Comparison of ENCODE assay signal across 1 cellular context in genomic region chr7:36165059-36165458, GRCh38.
TF ChIP-seq lines count a peak whose summit lies in the region.

No MANE protein-coding gene starts in this region.

TF ChIP-seq in HepG2, 621 proteins besides CTCF, POLR2A, EP300 and RAD21 (continued from another document and continues in another):
- TF ChIP-seq E2F1 (CRISPR knock-in tag; IDR thresholded peaks at IDR 0.05) (no peak), FOXA1 (IDR thresholded peaks at IDR 0.05) (no peak), FOXA1 (CRISPR knock-in tag; IDR thresholded peaks at IDR 0.05) (peak; percentile 70), ZBTB3 (CRISPR knock-in tag; IDR thresholded peaks at IDR 0.05; ENCODE audit: borderline replicate concordance, low read depth) (no peak), MAFG (CRISPR knock-in tag; IDR thresholded peaks at IDR 0.05) (no peak), DPF2 (CRISPR knock-in tag; IDR thresholded peaks at IDR 0.05; ENCODE audit: borderline replicate concordance, low read depth) (peak; percentile 54; the same call in 1 of the 2 replicates), GABPA (IDR thresholded peaks at IDR 0.05; ENCODE audit: low read depth, low read length) (no peak), GABPA (CRISPR knock-in tag; IDR thresholded peaks at IDR 0.05; ENCODE audit: low read depth) (no peak), NFKB2 (CRISPR knock-in tag; IDR thresholded peaks at IDR 0.05; ENCODE audit: borderline replicate concordance) (no peak), ATF6 (CRISPR knock-in tag; conservative IDR thresholded peaks at IDR 0.05) (no peak), SAP130 (CRISPR knock-in tag; IDR thresholded peaks at IDR 0.05; ENCODE audit: low read depth) (peak; percentile 69), ZGPAT (CRISPR knock-in tag; IDR thresholded peaks at IDR 0.05) (peak; percentile 75; the same call in 1 of the 2 replicates), ZBTB8A (CRISPR knock-in tag; IDR thresholded peaks at IDR 0.05; ENCODE audit: borderline replicate concordance, low read depth) (no peak), ZNF713 (CRISPR knock-in tag; IDR thresholded peaks at IDR 0.05) (no peak), ZNF781 (CRISPR knock-in tag; IDR thresholded peaks at IDR 0.05; ENCODE audit: borderline replicate concordance, not compliant biosample characterization) (no peak), HDAC2 (CRISPR knock-in tag; IDR thresholded peaks at IDR 0.05) (peak; percentile 74; the same call in 1 of the 2 replicates), ZNF44 (CRISPR knock-in tag; IDR thresholded peaks at IDR 0.05) (no peak), ZNF629 (CRISPR knock-in tag; conservative IDR thresholded peaks at IDR 0.05) (0 out of 2 replicates have a peak, but pooled peaks have one; percentile 41), AHDC1 (CRISPR knock-in tag; IDR thresholded peaks at IDR 0.05; ENCODE audit: borderline replicate concordance) (peak; percentile 75; the same call in 1 of the 2 replicates), BRCA1 (CRISPR knock-in tag; IDR thresholded peaks at IDR 0.05) (no peak), FOXJ3 (CRISPR knock-in tag; IDR thresholded peaks at IDR 0.05; ENCODE audit: borderline replicate concordance) (peak; percentile 80; the same call in 1 of the 2 replicates), ELF3 (CRISPR knock-in tag; IDR thresholded peaks at IDR 0.05) (peak; percentile 37; the same call in 1 of the 2 replicates), CEBPZ (IDR thresholded peaks at IDR 0.05; ENCODE audit: low read length) (no peak), ZNF703 (CRISPR knock-in tag; IDR thresholded peaks at IDR 0.05; ENCODE audit: borderline replicate concordance) (no peak), SRY (CRISPR knock-in tag; IDR thresholded peaks at IDR 0.05) (no peak), TRIM24 (CRISPR knock-in tag; IDR thresholded peaks at IDR 0.05) (0 out of 2 replicates have a peak, but pooled peaks have one; percentile 60), AKAP8 (CRISPR knock-in tag; IDR thresholded peaks at IDR 0.05) (no peak), BCL6 (CRISPR knock-in tag; IDR thresholded peaks at IDR 0.05) (peak; percentile 83), SOX5 (CRISPR knock-in tag; IDR thresholded peaks at IDR 0.05; ENCODE audit: borderline replicate concordance) (peak; percentile 84), SOX13 (IDR thresholded peaks at IDR 0.05) (0 out of 2 replicates have a peak, but pooled peaks have one; percentile 15), SOX13 (CRISPR knock-in tag; conservative IDR thresholded peaks at IDR 0.05 in 1 of 2, IDR thresholded peaks at IDR 0.05 in 1 of 2) (peak in 1 of 2 experiments; percentile 92; a peak in 2 of 4 replicates), ATF7-NPFF (CRISPR knock-in tag; IDR thresholded peaks at IDR 0.05; ENCODE audit: low read depth) (no peak), ZNF496 (CRISPR knock-in tag; IDR thresholded peaks at IDR 0.05; ENCODE audit: insufficient replicate concordance) (no peak), SP5 (CRISPR knock-in tag; IDR thresholded peaks at IDR 0.05; ENCODE audit: borderline replicate concordance, low read depth) (no peak), TCF7 (IDR thresholded peaks at IDR 0.05; ENCODE audit: low read depth) (0 out of 2 replicates have a peak, but pooled peaks have one; percentile 41), ZNF329 (CRISPR knock-in tag; IDR thresholded peaks at IDR 0.05; ENCODE audit: low read depth) (no peak), LBX2 (CRISPR knock-in tag; IDR thresholded peaks at IDR 0.05; ENCODE audit: borderline replicate concordance) (no peak), ARID5B (CRISPR knock-in tag; IDR thresholded peaks at IDR 0.05) (peak; percentile 84), YEATS2 (CRISPR knock-in tag; IDR thresholded peaks at IDR 0.05; ENCODE audit: borderline replicate concordance) (no peak), KDM5B (CRISPR knock-in tag; IDR thresholded peaks at IDR 0.05; ENCODE audit: borderline replicate concordance) (no peak), ZNF704 (CRISPR knock-in tag; IDR thresholded peaks at IDR 0.05; ENCODE audit: borderline replicate concordance) (no peak), PHF21A (CRISPR knock-in tag; IDR thresholded peaks at IDR 0.05) (no peak), MAFF (IDR thresholded peaks at IDR 0.05; ENCODE audit: low read depth, low read length) (no peak), MAZ (IDR thresholded peaks at IDR 0.05; ENCODE audit: borderline replicate concordance, low read depth, low read length) (no peak), MAZ (CRISPR knock-in tag; IDR thresholded peaks at IDR 0.05; ENCODE audit: low read depth) (no peak)
